Comparison of ENCODE assay signal across 9 cellular contexts in the genomic region with DNA sequence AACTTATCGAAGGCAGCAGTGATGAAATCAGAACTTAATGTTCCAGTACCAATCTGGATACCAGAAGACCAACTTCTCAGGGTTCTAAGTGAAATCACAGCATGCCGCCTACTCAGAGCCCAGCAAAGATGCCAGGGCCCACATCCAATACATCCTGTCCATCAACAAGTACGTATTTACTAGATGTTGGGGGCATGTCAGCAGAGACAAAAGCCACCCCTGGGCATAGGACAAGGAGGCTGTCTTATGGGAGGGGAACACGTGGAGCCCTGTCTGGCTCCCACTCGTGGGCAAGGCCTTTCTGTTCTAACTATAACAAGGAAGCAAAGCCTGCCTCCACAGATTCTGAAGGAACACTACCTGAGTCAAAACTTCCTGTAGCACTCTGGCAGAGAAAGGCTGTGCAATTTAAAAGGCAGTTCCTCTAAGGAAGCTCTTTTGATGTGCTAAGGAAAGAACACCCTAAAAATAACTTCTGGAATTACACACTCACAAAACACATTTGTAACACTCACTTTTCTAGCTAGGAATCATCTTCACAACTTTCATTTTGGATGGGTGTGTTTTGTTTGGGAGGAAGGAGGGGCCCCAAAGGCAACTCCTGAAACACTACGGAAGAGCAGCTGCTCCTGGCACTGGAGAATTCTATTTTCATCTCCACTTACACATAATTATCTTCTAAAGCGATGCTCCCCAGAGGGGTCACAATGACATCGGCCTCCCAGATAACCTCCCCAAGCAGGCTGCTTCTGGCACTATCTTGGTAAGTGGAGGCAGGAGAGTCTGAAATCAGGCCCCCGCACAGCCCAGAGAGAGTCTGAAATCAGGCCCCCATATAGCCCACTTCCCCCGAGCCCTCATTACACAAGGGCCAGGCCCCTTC. TPM values are rescaled to one million over a fixed set of nuclear protein-coding genes. Genes with fewer than 3 reads are reported as not detected.
DNase-seq lines count a peak whose midpoint lies in the region; ATAC-seq, FAIRE-seq and TF ChIP-seq lines count a peak whose summit lies in the region.
"Had no signal": no experiment of that assay in that cellular context is flagged by ENCODE, and none has a peak within 500 bp of the region (broad histone marks: within the 10 kb centered on the region; RNA-seq: fewer than 3 reads in every experiment).

No MANE protein-coding gene starts in this region.

- DNase-seq in NCI-H2107 treated with DMSO at 0.1 percent for 48 hours (lab: John Stamatoyannopoulos, UW; ENCODE audit: unreplicated experiment) (peak; percentile 65), NCI-H2107 (lab: John Stamatoyannopoulos, UW) (no peak), ascending aorta (ENCODE audit: low spot score in 2 of 2) (no peak), lower lobe of right lung (no peak), NCI-H446 (lab: John Stamatoyannopoulos, UW) (no peak), GM10266 (ENCODE audit: extremely low spot score) (no peak), D721Med (ENCODE audit: insufficient read length, low spot score) (no peak)
- DNase-seq: cerebellar nuclear complex had no signal

- no peak for FAIRE-seq in D721Med (lab: Jason Lieb, UNC)

- H3K36me3 ChIP-seq in ascending aorta (no peaks in the 10 kb centered on the region), lower lobe of right lung (no peaks in the 10 kb centered on the region), thymus (ENCODE audit: control insufficient read depth, insufficient read depth) (no peaks in the 10 kb centered on the region)

- peak in 1 of 2 donors; percentile 38 for ATAC-seq in lower lobe of right lung

- TF ChIP-seq CTCF in ascending aorta (IDR thresholded peaks at IDR 0.05): no peak
- TF ChIP-seq CTCF in lower lobe of right lung (IDR thresholded peaks at IDR 0.05): no peak
- TF ChIP-seq CTCF in GM10266 (IDR thresholded peaks at IDR 0.05; ENCODE audit: control insufficient read depth, insufficient read depth, low read depth, missing control alignments): no peak
- TF ChIP-seq CTCF in D721Med (IDR thresholded peaks at IDR 0.05; ENCODE audit: insufficient read depth, missing control alignments): no peak

- H3K4me3 ChIP-seq in ascending aorta: no peak overlapping the region
- peak overlapping the region; percentile 7 for H3K4me3 ChIP-seq in lower lobe of right lung
- H3K4me3 ChIP-seq in thymus (ENCODE audit: low read length): no peak overlapping the region

- H3K27ac ChIP-seq in ascending aorta (peak overlapping the region; percentile 78 to 85), lower lobe of right lung (peak overlapping the region; percentile 73), thymus (ENCODE audit: low read depth) (peak overlapping the region; percentile 47)

- H3K27me3 ChIP-seq in ascending aorta: no peaks in the 10 kb centered on the region
- no peaks in the 10 kb centered on the region for H3K27me3 ChIP-seq in lower lobe of right lung (ENCODE audit: low read depth)
- no peaks in the 10 kb centered on the region for H3K27me3 ChIP-seq in thymus (ENCODE audit: control insufficient read depth, insufficient read depth)

- H3K9me3 ChIP-seq in ascending aorta (no peaks in the 10 kb centered on the region), lower lobe of right lung (no peaks in the 10 kb centered on the region), thymus (ENCODE audit: control insufficient read depth) (no peaks in the 10 kb centered on the region)

- H3K4me1 ChIP-seq in ascending aorta: peaks cover 13 to 24% of the 10 kb centered on the region in 2 donors
- H3K4me1 ChIP-seq in lower lobe of right lung: peaks cover 63% of the 10 kb centered on the region
- H3K4me1 ChIP-seq in thymus (ENCODE audit: control insufficient read depth, insufficient read depth, low read length): peaks cover 26% of the 10 kb centered on the region

- 75% methylated on average over 10 of the region's 10 CpGs for WGBS in thymus

- intact Hi-C loops in ascending aorta (cut with DNase I) (loop anchor here (5.0 kb wide), 1 partner anchor 43 kb away; no protein-coding TSS in a partner anchor), lower lobe of right lung (cut with DNase I) (no loop called here)

RNA-seq across cellular contexts. Expression of a gene that starts 14.2 kb away (rescaled TPM):
- total RNA-seq in ascending aorta (89.2 TPM), lower lobe of right lung (73.5 TPM)
- 41.3 TPM for polyA plus RNA-seq in thymus
